ENCODE assay signal across 15 cellular contexts in genomic region chr10:12389154-12389734, GRCh38. TPM values are rescaled to one million over a fixed set of nuclear protein-coding genes. Genes with fewer than 3 reads are reported as not detected.
A peak's percentile ranks its signal among the peaks of the same experiment; 100 is the strongest.
DNase-seq lines count a peak whose midpoint lies in the region; ATAC-seq, FAIRE-seq and TF ChIP-seq lines count a peak whose summit lies in the region.
"Had no signal": no experiment of that assay in that cellular context is flagged by ENCODE, and none has a peak within 500 bp of the region (broad histone marks: within the 10 kb centered on the region; RNA-seq: fewer than 3 reads in every experiment).

No MANE protein-coding gene starts in this region.

- H3K27me3 ChIP-seq in liver (ENCODE audit: control insufficient read depth in 4 of 4, insufficient read depth in 4 of 4, low read length in 3 of 4) (no peaks in the 10 kb centered on the region), HepG2 (ENCODE audit: control insufficient read depth in 1 of 2, insufficient read depth in 2 of 2, low read length in 2 of 2) (peaks cover 0 to 13% of the 10 kb centered on the region in 2 experiments; a peak in 2 of 5 replicates), lung (ENCODE audit: control insufficient read depth, insufficient read depth) (no peaks in the 10 kb centered on the region), HAP-1 (ENCODE audit: low read depth) (no peaks in the 10 kb centered on the region)

- no peaks in the 10 kb centered on the region for H3K27me3 Mint-ChIP-seq in activated CD4-positive, alpha-beta memory T cell treated with anti-CD3 and anti-CD28 coated beads, Interleukin-2, amount 10 ng/mL, durations not matched to agents 7 days and 5 days
- H3K27me3 Mint-ChIP-seq: activated naive CD8-positive, alpha-beta T cell treated with anti-CD3 and anti-CD28 coated beads for 36 hours; naive thymus-derived CD4-positive, alpha-beta T cell had no signal

- TF ChIP-seq EP300 in HepG2 (IDR thresholded peaks at IDR 0.05; ENCODE audit: low read depth in 2 of 2, low read length in 2 of 2): no peak
- TF ChIP-seq EP300 in HepG2 (CRISPR knock-in tag; IDR thresholded peaks at IDR 0.05; ENCODE audit: borderline replicate concordance): no peak

- CTCF ChIA-PET in HepG2 (lab: Yijun Ruan, JAX; ENCODE audit: low intra/inter-chr PET ratio, low total read pairs): no interaction called here
- CTCF ChIA-PET in activated CD4-positive, alpha-beta memory T cell treated with anti-CD3 and anti-CD28 coated beads, Interleukin-2, amount 10 ng/mL, durations not matched to agents 7 days and 5 days (lab: Charles Lee): no interaction called here

- in situ Hi-C loops in HepG2 (cut with HindIII; ENCODE audit: extremely low pct_ligation_motif_present, low pct_unique_long_range_greater_than_20kb): no loop called here
- in situ Hi-C loops in HAP-1 (cut with MboI; ENCODE audit: low sequenced_read_pairs): no loop called here

- H3K9ac ChIP-seq in liver (ENCODE audit: low read depth in 1 of 2, low read length in 2 of 2) (no peak overlapping the region), HepG2 (ENCODE audit: insufficient read depth, low read depth, low read length) (no peak overlapping the region)

- H3K79me2 ChIP-seq in HepG2 (ENCODE audit: insufficient read depth, low read length): no peaks in the 10 kb centered on the region

- no peak overlapping the region for H3K4me2 ChIP-seq in HepG2 (ENCODE audit: low read depth, low read length)

- H3K4me3 ChIP-seq in liver (ENCODE audit: low read depth in 1 of 3, low read length in 3 of 3) (no peak overlapping the region), HepG2 (replicated peaks in 1 of 3; ENCODE audit: insufficient read depth in 1 of 3, low read depth in 2 of 3, low read length in 3 of 3) (no peak overlapping the region), lung (no peak overlapping the region), HAP-1 (no peak overlapping the region)

- no peak for ATAC-seq in HepG2
- ATAC-seq in lung (ENCODE audit: insufficient read depth, low FRiP score): peak; percentile 39
- ATAC-seq: naive thymus-derived CD4-positive, alpha-beta T cell; SK-N-SH treated with all-trans-retinoic acid at 6 μM for 48 hours had no signal

- no TSS peak for BruUV-seq in HepG2 (replicated peaks; lab: Mats Ljungman, UMichigan)

- no peak overlapping the region for H3K4me3 Mint-ChIP-seq in activated CD4-positive, alpha-beta memory T cell treated with anti-CD3 and anti-CD28 coated beads, Interleukin-2, amount 10 ng/mL, durations not matched to agents 7 days and 5 days
- H3K4me3 Mint-ChIP-seq: activated naive CD8-positive, alpha-beta T cell treated with anti-CD3 and anti-CD28 coated beads for 36 hours had no signal

- intact Hi-C loops in HepG2 (cut with micrococcal nuclease; ENCODE audit: unreplicated experiment): no loop called here

- H3K4me1 Mint-ChIP-seq in activated CD4-positive, alpha-beta memory T cell treated with anti-CD3 and anti-CD28 coated beads, Interleukin-2, amount 10 ng/mL, durations not matched to agents 7 days and 5 days: no peaks in the 10 kb centered on the region

- no peaks in the 10 kb centered on the region for H4K20me1 ChIP-seq in HepG2 (ENCODE audit: insufficient read depth, low read length)

- POLR2A ChIA-PET in HepG2 (lab: Yijun Ruan, JAX): no interaction called here
- POLR2A ChIA-PET in activated CD4-positive, alpha-beta memory T cell treated with anti-CD3 and anti-CD28 coated beads, Interleukin-2, amount 10 ng/mL, durations not matched to agents 7 days and 5 days (lab: Charles Lee): no interaction called here

- no peak for TF ChIP-seq CTCF in liver (IDR thresholded peaks at IDR 0.05; ENCODE audit: low read depth, low read length, missing input control)
- TF ChIP-seq CTCF in HepG2 (CRISPR knock-in tag; IDR thresholded peaks at IDR 0.05): no peak
- TF ChIP-seq CTCF in lung (IDR thresholded peaks at IDR 0.05; ENCODE audit: control extremely low read depth, extremely low read depth): no peak

- no peak overlapping the region for H2AFZ ChIP-seq in HepG2 (ENCODE audit: low read length)

- no peak overlapping the region for H3K27ac Mint-ChIP-seq in activated CD4-positive, alpha-beta memory T cell treated with anti-CD3 and anti-CD28 coated beads, Interleukin-2, amount 10 ng/mL, durations not matched to agents 7 days and 5 days
- H3K27ac Mint-ChIP-seq: activated naive CD8-positive, alpha-beta T cell treated with anti-CD3 and anti-CD28 coated beads for 36 hours had no signal

- TF ChIP-seq RAD21 in liver (IDR thresholded peaks at IDR 0.05) (peak; percentile 25 to 49), HepG2 (CRISPR knock-in tag; IDR thresholded peaks at IDR 0.05) (no peak)

- H3K36me3 ChIP-seq in liver (ENCODE audit: control insufficient read depth in 4 of 4, insufficient read depth in 3 of 4, low read depth in 1 of 4, low read length in 3 of 4) (no peaks in the 10 kb centered on the region), HepG2 (replicated peaks in 1 of 2; ENCODE audit: control insufficient read depth in 1 of 2, insufficient read depth in 2 of 2, low read length in 2 of 2) (no peaks in the 10 kb centered on the region), lung (ENCODE audit: control insufficient read depth in 2 of 2, insufficient read depth in 2 of 2, low read length in 2 of 2) (no peaks in the 10 kb centered on the region), HAP-1 (replicated peaks) (no peaks in the 10 kb centered on the region)

- H3K9me3 Mint-ChIP-seq in activated CD4-positive, alpha-beta memory T cell treated with anti-CD3 and anti-CD28 coated beads, Interleukin-2, amount 10 ng/mL, durations not matched to agents 7 days and 5 days: peaks cover 10% of the 10 kb centered on the region

- no peak for DNase-seq in HepG2 (ENCODE audit: low spot score)
- DNase-seq in cerebellar cortex (ENCODE audit: low spot score): peak; percentile 95
- peak; percentile 58 for DNase-seq in lung (ENCODE audit: low spot score)
- DNase-seq in KG1 (lab: John Stamatoyannopoulos, UW): no peak
- DNase-seq in H54 (ENCODE audit: insufficient read length, low spot score): no peak
- DNase-seq in activated CD4-positive, alpha-beta memory T cell treated with anti-CD3 and anti-CD28 coated beads, Interleukin-2, amount 10 ng/mL, durations not matched to agents 7 days and 5 days: no peak
- no peak for DNase-seq in HAP-1 (ENCODE audit: low spot score in 2 of 2)
- DNase-seq: activated CD4-positive, alpha-beta T cell treated with anti-CD3 and anti-CD28 coated beads, Interleukin-2, amount 50 U/mL, for 48 hours; activated naive CD8-positive, alpha-beta T cell treated with anti-CD3 and anti-CD28 coated beads for 36 hours; Karpas-422; naive thymus-derived CD4-positive, alpha-beta T cell; NCI-H526; stimulated activated CD4-positive, alpha-beta T cell treated with anti-CD3 and anti-CD28 coated beads, Interleukin-15, amount 100 ng/mL, for 24 hours had no signal

- H3K9me3 ChIP-seq in liver (ENCODE audit: control insufficient read depth in 4 of 4, low read length in 3 of 4): no peaks in the 10 kb centered on the region
- no peaks in the 10 kb centered on the region for H3K9me3 ChIP-seq in HepG2 (ENCODE audit: low read length)
- peaks cover 4 to 6% of the 10 kb centered on the region in 2 donors for H3K9me3 ChIP-seq in lung (ENCODE audit: control insufficient read depth in 2 of 2, insufficient read depth in 1 of 2, low read length in 1 of 2)
- no peaks in the 10 kb centered on the region for H3K9me3 ChIP-seq in HAP-1

- H3K27ac ChIP-seq in liver (ENCODE audit: low read depth in 1 of 2, low read length in 2 of 2) (no peak overlapping the region), HepG2 (ENCODE audit: extremely low read length, insufficient read depth, low read length) (no peak overlapping the region), lung (ENCODE audit: low read depth in 1 of 2, low read length in 1 of 2) (no peak overlapping the region)

- TF ChIP-seq POLR2A in HepG2 (IDR thresholded peaks at IDR 0.05; ENCODE audit: insufficient read depth in 1 of 2, low read depth in 2 of 2, low read length in 2 of 2): no peak
- no peak for TF ChIP-seq POLR2A in H54 (IDR thresholded peaks at IDR 0.05; ENCODE audit: low read depth, low read length)

- H3K36me3 Mint-ChIP-seq in activated CD4-positive, alpha-beta memory T cell treated with anti-CD3 and anti-CD28 coated beads, Interleukin-2, amount 10 ng/mL, durations not matched to agents 7 days and 5 days (ENCODE audit: low read depth): peaks cover 7% of the 10 kb centered on the region

- WGBS in liver: 50% methylated on average over 17 of the region's 17 CpGs
- 12% methylated on average over 10 of the region's 17 CpGs for WGBS in HepG2 (ENCODE audit: low lambda C conversion rate)
- WGBS in lung, 2 donors: 41% methylated on average over 17 of the region's 17 CpGs

- FAIRE-seq in HepG2 (lab: Jason Lieb, UNC) (no peak), H54 (lab: Jason Lieb, UNC) (no peak)

- peaks cover 4 to 20% (median 13%) of the 10 kb centered on the region in 4 donors for H3K4me1 ChIP-seq in liver (ENCODE audit: control insufficient read depth in 4 of 4, insufficient read depth in 4 of 4, low read length in 3 of 4)
- no peaks in the 10 kb centered on the region for H3K4me1 ChIP-seq in HepG2 (ENCODE audit: insufficient read depth, low read length)
- H3K4me1 ChIP-seq in lung (ENCODE audit: control insufficient read depth in 2 of 2, insufficient read depth in 2 of 2, low read length in 2 of 2): peaks cover 0 to 9% of the 10 kb centered on the region in 2 donors
- no peaks in the 10 kb centered on the region; the same call in none of the 2 replicates for H3K4me1 ChIP-seq in HAP-1

RNA-seq across cellular contexts. Expression of gene CAMK1D, which starts 39.9 kb away (rescaled TPM):
- total RNA-seq in liver (10 to 100 TPM in 1 of 2 donors, 1 to 10 TPM in 1; 2.7 to 10.1 TPM), HepG2 (2016; rRNA removed; fragmentation: Illumina TruSeq; extraction: Trizol) (not detected in 2 replicates), lung (10 to 100 TPM in 1 of 2 donors, 1 to 10 TPM in 1; 9.4 to 37.4 TPM)
- polyA plus RNA-seq in liver (1 to 10 TPM; 3.3 to 5.2 TPM), HepG2 (2011; rRNA removed) (under 0.01 TPM in 1 of 2 replicates, not detected in the other), lung (1 to 10 TPM; 3.2 to 4.5 TPM)
- total RNA-seq in HepG2 (2016; cell fraction: cytosol; rRNA removed; fragmentation: Illumina TruSeq; extraction: Trizol; ENCODE audit: low read depth): not detected in 2 replicates
- not detected in 2 replicates for total RNA-seq in HepG2 (2016; cell fraction: insoluble cytoplasmic fraction; rRNA removed; fragmentation: Illumina TruSeq; extraction: Trizol)
- not detected in 2 replicates for total RNA-seq in HepG2 (2016; cell fraction: membrane; rRNA removed; fragmentation: Illumina TruSeq; extraction: Trizol)
- not detected in 2 replicates for total RNA-seq in HepG2 (2016; cell fraction: nucleus; rRNA removed; fragmentation: Illumina TruSeq; extraction: Trizol)
- 0.01 TPM in 1 of 2 replicates, not detected in the other for polyA plus RNA-seq in HepG2 (2011; cell fraction: cytosol; rRNA removed)
- 0.07 TPM in 1 of 2 replicates, not detected in the other for polyA plus RNA-seq in HepG2 (2011; cell fraction: nucleus; rRNA removed)
- polyA plus RNA-seq in HepG2 (2012): not detected in 2 replicates
- polyA plus RNA-seq in HepG2 (2016; cell fraction: cytosol; fragmentation: Illumina TruSeq; extraction: Trizol; ENCODE audit: low read depth): not detected in 2 replicates
- polyA plus RNA-seq in HepG2 (2016; cell fraction: insoluble cytoplasmic fraction; fragmentation: Illumina TruSeq; extraction: Trizol; ENCODE audit: low read depth): not detected in 2 replicates
- polyA plus RNA-seq in HepG2 (2016; cell fraction: membrane; fragmentation: Illumina TruSeq; extraction: Trizol; ENCODE audit: low read depth): not detected in 2 replicates
- polyA plus RNA-seq in HepG2 (2016; cell fraction: nucleus; fragmentation: Illumina TruSeq; extraction: Trizol; ENCODE audit: insufficient read depth, low read depth): not detected in 2 replicates
- polyA minus RNA-seq in HepG2 (2011; rRNA and poly(A)+ RNA removed; ENCODE audit: low replicate concordance): 5.4 TPM in 1 of 2 replicates, not detected in the other
- 0.09 TPM in 1 of 2 replicates, not detected in the other for polyA minus RNA-seq in HepG2 (2011; cell fraction: cytosol; rRNA and poly(A)+ RNA removed)
- not detected in 2 replicates for polyA minus RNA-seq in HepG2 (2011; cell fraction: nucleus; rRNA and poly(A)+ RNA removed)
- 10 to 100 TPM; 16.7 to 17.8 TPM for total RNA-seq in activated CD4-positive, alpha-beta memory T cell treated with anti-CD3 and anti-CD28 coated beads, Interleukin-2, amount 10 ng/mL, durations not matched to agents 7 days and 5 days

Comparison
In these comparisons a context has a peak if more than half of its experiments do, and no peak if none do; other contexts are left out.
1. DNase-seq: peak in cerebellar cortex (single experiment) and lung (single experiment); none in HepG2 (single experiment), KG1 (single experiment), H54 (single experiment), activated CD4-positive, alpha-beta memory T cell treated with anti-CD3 and anti-CD28 coated beads, Interleukin-2, amount 10 ng/mL, durations not matched to agents 7 days and 5 days (single experiment) and HAP-1 (0 of 2).